18 cellular contexts compared by ENCODE assay signal in the genomic region with DNA sequence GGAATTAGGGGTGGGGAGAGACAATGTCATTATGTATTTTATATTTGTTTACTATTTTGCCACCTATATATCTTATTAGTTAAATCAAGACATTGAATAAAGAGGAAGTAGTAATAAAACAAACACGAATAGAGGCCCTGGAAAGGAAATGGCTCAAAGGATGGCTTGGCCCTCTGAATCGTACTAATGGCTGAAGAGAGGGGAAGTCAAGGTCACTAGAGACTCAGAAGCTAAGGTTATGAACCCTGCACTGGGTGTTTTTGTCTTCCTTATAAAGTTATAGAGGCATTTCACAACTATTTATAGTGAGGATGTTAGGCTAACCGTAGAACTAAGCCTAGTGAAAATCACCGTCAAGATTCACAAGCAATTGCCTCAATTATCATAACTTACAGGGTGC.
"Had no signal": no experiment of that assay in that cellular context is flagged by ENCODE, and none has a peak within 500 bp of the region (broad histone marks: within the 10 kb centered on the region; RNA-seq: fewer than 3 reads in every experiment).

No MANE protein-coding gene starts in this region.

- DNase-seq: colonic mucosa; dermis blood vessel endothelial cell; esophagus squamous epithelium; foreskin fibroblast; immature natural killer cell; left cardiac atrium; left ventricle myocardium superior; naive thymus-derived CD8-positive, alpha-beta T cell; psoas muscle; retina; spleen; stimulated activated CD4-positive, alpha-beta T cell treated with anti-CD3 and anti-CD28 coated beads, Interleukin-15, amount 100 ng/mL, for 24 hours; stimulated activated CD4-positive, alpha-beta T cell treated with anti-CD3 and anti-CD28 coated beads, Interleukin-1b, Interleukin-23, amount 100 ng/mL, for 48 hours; stimulated activated CD4-positive, alpha-beta T cell treated with anti-CD3 and anti-CD28 coated beads, Interleukin-4, amount 100 ng/mL, for 24 hours; stimulated activated naive CD4-positive, alpha-beta T cell treated with Interleukin-2 at 50 U/mL for 16 hours; trophoblast cell had no signal

- H3K4me3 ChIP-seq: colonic mucosa, esophagus squamous epithelium, gastroesophageal sphincter, psoas muscle, spleen had no signal

- FAIRE-seq: keratinocyte had no signal
